8 cellular contexts compared by ENCODE assay signal in the genomic region with DNA sequence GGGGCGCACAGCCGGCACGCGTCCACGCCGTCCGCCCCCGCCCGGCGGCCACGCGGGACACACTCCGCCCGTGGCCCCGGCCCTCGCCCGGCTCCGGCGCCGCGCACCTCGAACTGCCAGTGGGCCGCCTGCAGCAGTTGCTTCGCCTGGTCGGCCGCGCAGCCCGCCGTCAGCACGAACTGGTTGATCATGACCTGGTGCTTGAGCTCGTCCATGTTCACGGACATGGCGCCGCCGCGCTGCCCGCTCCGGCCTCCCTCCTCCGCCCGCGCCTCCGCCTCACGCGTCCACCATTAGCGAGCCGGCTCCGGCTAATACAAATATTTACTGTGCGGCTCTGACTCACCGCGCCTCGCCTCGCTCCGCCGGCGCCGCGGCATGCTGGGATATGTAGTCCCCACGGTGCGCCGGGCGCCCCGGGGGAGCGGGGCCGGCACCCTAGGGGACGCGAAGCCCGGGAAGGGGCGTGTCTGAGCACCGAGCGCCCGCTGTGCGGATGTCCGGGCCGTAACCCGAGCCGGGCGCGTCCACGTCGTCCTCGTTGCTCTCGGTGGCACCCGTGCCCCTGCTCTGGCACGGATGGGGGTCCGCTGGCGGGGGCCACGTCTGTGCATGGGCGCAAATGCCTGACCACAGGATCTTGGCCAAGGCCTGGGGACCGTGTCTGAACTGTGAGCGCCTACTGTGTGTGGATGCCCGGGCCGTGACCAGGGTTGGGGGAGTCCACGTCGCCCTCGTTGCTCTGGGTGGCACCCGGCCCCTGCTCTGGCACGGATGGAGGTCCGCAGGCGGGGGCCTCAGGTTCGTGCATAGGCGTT. TPM values are rescaled to one million over a fixed set of nuclear protein-coding genes. Genes with fewer than 3 reads are reported as not detected.
DNase-seq lines count a peak whose midpoint lies in the region; ATAC-seq and TF ChIP-seq lines count a peak whose summit lies in the region.

Gene UBALD1, minus strand, starts transcription at position 318 of the 818 bp plus-strand sequence. Its CDS starts 91 bp downstream, at position 227.

- peak; percentile 62 for ATAC-seq in HG03159 (IDR thresholded peaks at IDR 0.05; ENCODE audit: unreplicated experiment)

- no peaks in the 10 kb centered on the region for H3K36me3 ChIP-seq in kidney epithelial cell (ENCODE audit: control insufficient read depth, insufficient read depth, low read length)

- peak; percentile 86 for DNase-seq in AG10803 (ENCODE audit: low read depth)
- DNase-seq in NCI-H345 (lab: John Stamatoyannopoulos, UW), result peak; percentile 94
- peak; percentile 81 for DNase-seq in activated CD4-positive, CD25-positive, alpha-beta regulatory T cell treated with anti-CD3 and anti-CD28 coated beads, Interleukin-2, amount 50 U/mL, for 72 hours
- DNase-seq in cerebellar cortex (ENCODE audit: low spot score), result peak; percentile 82
- DNase-seq in kidney epithelial cell (ENCODE audit: low read depth), result peak; percentile 49
- DNase-seq in stimulated activated CD4-positive, alpha-beta T cell treated with anti-CD3 and anti-CD28 coated beads, Interleukin-15, amount 100 ng/mL, for 48 hours (ENCODE audit: low read depth in 2 of 2), result peak; percentile 56 to 77

- no peaks in the 10 kb centered on the region for H3K27me3 ChIP-seq in kidney epithelial cell (ENCODE audit: control insufficient read depth, insufficient read depth, low read length)

- TF ChIP-seq POLR2A in GM18951 (IDR thresholded peaks at IDR 0.05; ENCODE audit: extremely low read depth, insufficient read depth, insufficient read length), result peak; percentile 78

- TF ChIP-seq CTCF in AG10803 (conservative IDR thresholded peaks at IDR 0.05; ENCODE audit: low read length) (no peak), kidney epithelial cell (IDR thresholded peaks at IDR 0.05; ENCODE audit: insufficient read depth, low read length, poor library complexity, severe bottlenecking) (no peak)

- H3K4me3 ChIP-seq in AG10803 (ENCODE audit: low read length) (peak within 1 kb of the TSS; percentile 85), kidney epithelial cell (ENCODE audit: low read depth, low read length) (peak within 1 kb of the TSS; percentile 80)

- in situ Hi-C loops in GM18951 (cut with MboI; ENCODE audit: low sequenced_read_pairs, unreplicated experiment), result no loop called here

RNA-seq across cellular contexts. Expression of gene UBALD1, which starts in this region (rescaled TPM):
- 8.9 and 15.3 TPM in 2 replicates for total RNA-seq in kidney epithelial cell

Comparison
In these comparisons a context has a peak if more than half of its experiments do, and no peak if none do; other contexts are left out.
1. Peak in every context shown above with its lines: DNase-seq, ATAC-seq and H3K4me3 ChIP-seq.